In genomic region chr17:39334008-39334542, GRCh38 we compare ENCODE assay signal across 1 cellular context.
A peak's percentile ranks its signal among the peaks of the same experiment; 100 is the strongest.
TF ChIP-seq lines count a peak whose summit lies in the region.
"Not testable (repeated sequence)": the region's sequence is repeated elsewhere in the genome, so short reads cannot be mapped to it uniquely, and the experiment has no call there.

No MANE protein-coding gene starts in this region.

TF ChIP-seq in K562, 482 proteins besides CTCF, POLR2A, EP300 and RAD21 (continued from another document and continues in another):
- TF ChIP-seq HBP1 (CRISPR knock-in tag; IDR thresholded peaks at IDR 0.05) (peak; percentile 92; the same call in 1 of the 2 replicates), TAF7 (tag; IDR thresholded peaks at IDR 0.05) (peak; percentile 74), NR4A1 (tag; IDR thresholded peaks at IDR 0.05) (peak; percentile 97; the same call in 1 of the 2 replicates), ARID1B (IDR thresholded peaks at IDR 0.05) (peak; percentile 88), NCOR1 (IDR thresholded peaks at IDR 0.05) (peak; percentile 87), HDAC2 (IDR thresholded peaks at IDR 0.05) (peak; percentile 37; the same call in 1 of the 2 replicates), ESRRA (IDR thresholded peaks at IDR 0.05; ENCODE audit: borderline replicate concordance, low read depth) (peak; percentile 63), CEBPB (tag; IDR thresholded peaks at IDR 0.05) (peak; percentile 79), BRD9 (IDR thresholded peaks at IDR 0.05; ENCODE audit: low read depth, partially characterized antibody) (peak; percentile 48), ZBTB40 (IDR thresholded peaks at IDR 0.05) (peak; percentile 62; the same call in 1 of the 2 replicates), SNAPC5 (CRISPR knock-in tag; IDR thresholded peaks at IDR 0.05) (peak; percentile 38; the same call in 1 of the 2 replicates), ZNF23 (CRISPR knock-in tag; IDR thresholded peaks at IDR 0.05) (peak; percentile 77; the same call in 1 of the 2 replicates), HINFP (tag; conservative IDR thresholded peaks at IDR 0.05; ENCODE audit: low read depth) (peak; percentile 89), CC2D1A (IDR thresholded peaks at IDR 0.05) (peak; percentile 69; the same call in 1 of the 2 replicates), ATF4 (CRISPR knock-in tag; IDR thresholded peaks at IDR 0.05) (peak; percentile 76; the same call in 1 of the 2 replicates), ZNF444 (CRISPR knock-in tag; IDR thresholded peaks at IDR 0.05) (peak; percentile 67; the same call in 1 of the 2 replicates), MEIS2 (IDR thresholded peaks at IDR 0.05; ENCODE audit: partially characterized antibody) (peak; percentile 13), CLOCK (CRISPR knock-in tag; IDR thresholded peaks at IDR 0.05; ENCODE audit: borderline replicate concordance) (peak; percentile 36; the same call in 1 of the 2 replicates), NFE2L1 (tag; IDR thresholded peaks at IDR 0.05; ENCODE audit: borderline replicate concordance, low read depth) (peak; percentile 76), ELF4 (CRISPR knock-in tag; IDR thresholded peaks at IDR 0.05) (peak; percentile 91), SMAD4 (CRISPR knock-in tag; conservative IDR thresholded peaks at IDR 0.05) (peak; percentile 98), ZNF639 (CRISPR knock-in tag; conservative IDR thresholded peaks at IDR 0.05 in 1 of 2, IDR thresholded peaks at IDR 0.05 in 1 of 2) (peak in 1 of 2 experiments; percentile 90; a peak in 2 of 4 replicates), TOE1 (IDR thresholded peaks at IDR 0.05; ENCODE audit: borderline replicate concordance) (0 out of 2 replicates have a peak, but pooled peaks have one; percentile 39), ILK (tag; IDR thresholded peaks at IDR 0.05; ENCODE audit: borderline replicate concordance, low read depth) (peak; percentile 82), L3MBTL2 (IDR thresholded peaks at IDR 0.05) (peak; percentile 71), ZBTB34 (CRISPR knock-in tag; IDR thresholded peaks at IDR 0.05) (peak; percentile 76; the same call in 1 of the 2 replicates), ZNF41 (CRISPR knock-in tag; conservative IDR thresholded peaks at IDR 0.05) (peak; percentile 89), NFIC (IDR thresholded peaks at IDR 0.05) (peak; percentile 81), CUX1 (CRISPR knock-in tag; IDR thresholded peaks at IDR 0.05) (peak; percentile 74; the same call in 1 of the 2 replicates), CXXC5 (CRISPR knock-in tag; IDR thresholded peaks at IDR 0.05) (peak; percentile 90)
- not testable (repeated sequence) for TF ChIP-seq NR4A1 (CRISPR knock-in tag; IDR thresholded peaks at IDR 0.05); ZBTB40 (CRISPR knock-in tag; IDR thresholded peaks at IDR 0.05); TOE1 (CRISPR knock-in tag; IDR thresholded peaks at IDR 0.05; ENCODE audit: borderline replicate concordance, low read depth)
